Comparison of ENCODE assay signal across 23 cellular contexts in genomic region chr11:15627560-15627959, GRCh38.
DNase-seq lines count a peak whose midpoint lies in the region; ATAC-seq and TF ChIP-seq lines count a peak whose summit lies in the region.
"Had no signal": no experiment of that assay in that cellular context is flagged by ENCODE, and none has a peak within 500 bp of the region (broad histone marks: within the 10 kb centered on the region; RNA-seq: fewer than 3 reads in every experiment).

No MANE protein-coding gene starts in this region.

- TF ChIP-seq CTCF in AG04450 (IDR thresholded peaks at IDR 0.05; ENCODE audit: low read depth, low read length), result no peak

- H3K4me3 ChIP-seq in AG04450 (ENCODE audit: low read depth, low read length), result no peak overlapping the region
- H3K4me3 ChIP-seq: coronary artery, left lung had no signal

- H3K27me3 ChIP-seq in AG04450 (ENCODE audit: control insufficient read depth, insufficient read depth, low read length), result peaks cover 3% of the 10 kb centered on the region
- H3K27me3 ChIP-seq: left lung had no signal

- DNase-seq in AG04450 (ENCODE audit: low read depth, low spot score) (peak; percentile 7), HS-27A (ENCODE audit: low read depth) (peak; percentile 62), astrocyte of the hippocampus (ENCODE audit: low read depth, low spot score) (peak; percentile 78), iris pigment epithelial cell (ENCODE audit: low read depth) (peak; percentile 2), mucosa of gallbladder (ENCODE audit: low spot score) (no peak), NCI-H2029 treated with DMSO at 0.1 percent for 48 hours (lab: John Stamatoyannopoulos, UW) (no peak), islet precursor cell (no peak)
- DNase-seq: activated CD4-positive, alpha-beta memory T cell treated with anti-CD3 and anti-CD28 coated beads for 36 hours; activated naive CD4-positive, alpha-beta T cell treated with anti-CD3 and anti-CD28 coated beads for 36 hours; aorta; CD4-positive, alpha-beta memory T cell; DMS79 treated with DMSO at 0.1 percent for 48 hours; KBM-7; left lung; NCI-H2107; NCI-H524; nucleus accumbens; right cardiac atrium; Right ventricle myocardium superior; T-helper 2 cell had no signal

- no peak overlapping the region for H3K27ac ChIP-seq in AG04450 (ENCODE audit: low read depth, low read length)
- H3K27ac ChIP-seq: coronary artery, HL-60, left lung had no signal

- H3K9me3 ChIP-seq in AG04450 (ENCODE audit: control insufficient read depth, insufficient read depth, low read length), result no peaks in the 10 kb centered on the region
- H3K9me3 ChIP-seq: left lung had no signal

- no peak for ATAC-seq in GM21423 (IDR thresholded peaks at IDR 0.05; ENCODE audit: unreplicated experiment)
- ATAC-seq: left lung, right cardiac atrium had no signal

- CTCF ChIA-PET in AG04450 (lab: Charles Lee), result interaction anchor here (0.6 kb wide), 1 partner anchor 341 kb away, joined by 5 read pairs; no protein-coding TSS in a partner anchor

- POLR2A ChIA-PET in AG04450 (lab: Yijun Ruan, JAX), result no interaction called here

Comparison
In these comparisons a context has a peak if more than half of its experiments do, and no peak if none do; other contexts are left out.
1. DNase-seq: peak in AG04450 (single experiment), HS-27A (single experiment), astrocyte of the hippocampus (single experiment) and iris pigment epithelial cell (single experiment); none in mucosa of gallbladder (single experiment), NCI-H2029 treated with DMSO at 0.1 percent for 48 hours (single experiment) and islet precursor cell (single experiment).